ENCODE assay signal across 8 cellular contexts in genomic region chr1:30966690-30967369, GRCh38. TPM values are rescaled to one million over a fixed set of nuclear protein-coding genes. Genes with fewer than 3 reads are reported as not detected.
DNase-seq lines count a peak whose midpoint lies in the region; ATAC-seq lines count a peak whose summit lies in the region.

No MANE protein-coding gene starts in this region.

- H4K8ac ChIP-seq in mesenchymal stem cell (ENCODE audit: low read length) = no peak overlapping the region

- in situ Hi-C loops in Caki2 (cut with HindIII; ENCODE audit: low pct_unique_long_range_greater_than_20kb, low sequenced_read_pairs) = no loop called here

- no peak overlapping the region for H4K91ac ChIP-seq in mesenchymal stem cell (ENCODE audit: low read length)

- H2BK5ac ChIP-seq in mesenchymal stem cell (ENCODE audit: low read depth, low read length, poor library complexity, severe bottlenecking) = no peak overlapping the region

- no peak overlapping the region for H2BK120ac ChIP-seq in mesenchymal stem cell (ENCODE audit: low read depth, low read length)

- H3K4me1 ChIP-seq in mesenchymal stem cell (ENCODE audit: control insufficient read depth, insufficient read depth, low read depth, low read length) = peaks cover 14% of the 10 kb centered on the region

- H2BK12ac ChIP-seq in mesenchymal stem cell (ENCODE audit: low read length in 2 of 2) = peak overlapping the region; percentile 5 to 51

- peak overlapping the region; percentile 51 for H2AK5ac ChIP-seq in mesenchymal stem cell (ENCODE audit: low read length, severe bottlenecking)

- no peak overlapping the region for H3K23ac ChIP-seq in mesenchymal stem cell (ENCODE audit: low read length in 2 of 2)

- H3K36me3 ChIP-seq in mesenchymal stem cell (ENCODE audit: control insufficient read depth in 1 of 2, insufficient read depth in 2 of 2, low read depth in 1 of 2, low read length in 2 of 2) = peaks cover 24 to 91% of the 10 kb centered on the region in 2 experiments

- H3K4me2 ChIP-seq in mesenchymal stem cell (ENCODE audit: low read length, poor library complexity, severe bottlenecking) = no peak overlapping the region

- H3K4ac ChIP-seq in mesenchymal stem cell (ENCODE audit: low read depth in 1 of 2, low read length in 2 of 2) = peak overlapping the region in 1 of 2 experiments; percentile 6

- H3K4me3 ChIP-seq in mesenchymal stem cell (ENCODE audit: insufficient read depth in 1 of 2, low read depth in 1 of 2, low read length in 2 of 2) = no peak overlapping the region

- no peak for ATAC-seq in HG03460 (IDR thresholded peaks at IDR 0.05; ENCODE audit: unreplicated experiment)

- peak overlapping the region in 1 of 2 experiments; percentile 34 for H3K18ac ChIP-seq in mesenchymal stem cell (ENCODE audit: low read depth in 1 of 2, low read length in 2 of 2)

- 75% methylated on average over 8 of the region's 8 CpGs for WGBS in mesenchymal stem cell

- H3K27ac ChIP-seq in mesenchymal stem cell (ENCODE audit: low read length, poor library complexity, severe bottlenecking) = peak overlapping the region; percentile 66

- no peak overlapping the region for H2BK15ac ChIP-seq in mesenchymal stem cell (ENCODE audit: low read depth, poor library complexity, severe bottlenecking)

- no peak overlapping the region for H3K14ac ChIP-seq in mesenchymal stem cell (ENCODE audit: low read length in 2 of 2)

- no peak overlapping the region for H3K9ac ChIP-seq in mesenchymal stem cell (ENCODE audit: low read length)

- H3K79me1 ChIP-seq in mesenchymal stem cell (replicated peaks; ENCODE audit: low read length, poor library complexity, severe bottlenecking) = peaks cover 15% of the 10 kb centered on the region

- H2AFZ ChIP-seq in mesenchymal stem cell (ENCODE audit: low read depth, low read length) = no peak overlapping the region

- DNase-seq in Caki2 (ENCODE audit: low read depth) = peak; percentile 53
- DNase-seq in NCI-H128 (lab: John Stamatoyannopoulos, UW; ENCODE audit: unreplicated experiment) = peak; percentile 82
- peak; percentile 78 for DNase-seq in astrocyte of the hippocampus (ENCODE audit: low read depth, low spot score)
- DNase-seq in mesenchymal stem cell = peak; percentile 82
- DNase-seq in NOMO-1 treated with DMSO at 0.1 percent for 48 hours (lab: John Stamatoyannopoulos, UW; ENCODE audit: unreplicated experiment) = no peak
- DNase-seq in epidermal melanocyte (ENCODE audit: insufficient read length, low spot score) = no peak
- no peak for DNase-seq in stimulated activated naive CD4-positive, alpha-beta T cell (lab: John Stamatoyannopoulos, UW)

- H3K9me3 ChIP-seq in mesenchymal stem cell (ENCODE audit: control insufficient read depth, low read length) = no peaks in the 10 kb centered on the region

- H3K27me3 ChIP-seq in mesenchymal stem cell (ENCODE audit: control insufficient read depth in 1 of 2, insufficient read depth in 1 of 2, low read length in 2 of 2) = no peaks in the 10 kb centered on the region

RNA-seq across cellular contexts. Expression of gene SDC3, which starts 58.3 kb away (rescaled TPM):
- total RNA-seq in Caki2 (2014; rRNA removed; shearing (Covaris generic); ENCODE audit: low replicate concordance) = 8.2 and 15.0 TPM in 2 replicates
- polyA plus RNA-seq in mesenchymal stem cell (2013, experiment 1 of 2) = 102 TPM
- 102 TPM for polyA plus RNA-seq in mesenchymal stem cell (2013, experiment 2 of 2)

Comparison
In these comparisons a context has a peak if more than half of its experiments do, and no peak if none do; other contexts are left out.
1. DNase-seq: peak in Caki2 (single experiment), NCI-H128 (single experiment), astrocyte of the hippocampus (single experiment) and mesenchymal stem cell (single experiment); none in NOMO-1 treated with DMSO at 0.1 percent for 48 hours (single experiment), epidermal melanocyte (single experiment) and stimulated activated naive CD4-positive, alpha-beta T cell (0 of 6).